Comparison of ENCODE assay signal across 8 cellular contexts in the genomic region with DNA sequence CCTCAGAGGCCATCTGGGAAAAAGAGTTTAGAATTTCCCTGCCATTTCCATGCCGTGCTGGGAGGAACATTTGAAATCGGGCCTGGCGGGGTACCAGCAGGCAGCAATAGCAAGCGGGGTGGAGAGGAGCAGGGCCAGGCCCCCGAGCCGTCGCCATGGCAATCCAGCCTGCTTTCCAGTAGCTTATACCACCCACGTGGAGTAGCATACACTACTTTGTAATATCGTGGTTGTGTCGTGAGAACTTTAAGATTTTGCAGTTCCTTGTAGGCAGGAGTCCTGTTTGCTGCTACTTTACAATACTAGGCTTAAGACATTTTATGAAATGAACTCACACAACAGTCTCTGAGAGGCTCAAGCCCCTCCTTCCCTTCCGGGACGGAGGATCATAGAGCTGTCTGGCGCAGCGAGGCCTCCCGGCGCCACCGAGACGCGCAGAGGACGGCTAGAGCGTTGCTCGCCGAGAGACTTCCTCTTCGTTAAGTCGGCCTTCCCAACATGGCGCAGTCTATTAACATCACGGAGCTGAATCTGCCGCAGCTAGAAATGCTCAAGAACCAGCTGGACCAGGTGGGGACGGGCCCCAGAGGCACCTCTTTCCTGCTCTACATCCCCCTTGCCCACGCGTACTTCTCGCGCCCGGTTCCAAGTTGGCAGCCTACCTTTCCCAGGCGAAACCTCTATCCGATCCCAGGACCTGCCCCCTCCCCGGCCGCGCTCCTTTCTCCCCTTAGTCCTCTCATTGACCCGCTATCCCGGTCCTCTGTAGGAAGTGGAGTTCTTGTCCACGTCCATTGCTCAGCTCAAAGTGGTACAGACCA. TPM values are rescaled to one million over a fixed set of nuclear protein-coding genes. Genes with fewer than 3 reads are reported as not detected.
DNase-seq lines count a peak whose midpoint lies in the region; ATAC-seq, FAIRE-seq and TF ChIP-seq lines count a peak whose summit lies in the region.

A gene (plus strand): TSS at position 473 of the 821 bp plus-strand sequence. CDS start 26 bp downstream, at position 499.

- H3K4me2 ChIP-seq in BLaER1 (peak within 1 kb of the TSS; percentile 96), HepG2 (ENCODE audit: low read depth, low read length) (peak within 1 kb of the TSS; percentile 90)

- TF ChIP-seq RAD21 in HepG2 (CRISPR knock-in tag; IDR thresholded peaks at IDR 0.05): no peak

- intact Hi-C loops in HepG2 (cut with micrococcal nuclease; ENCODE audit: unreplicated experiment): loop anchor here (5.0 kb wide), 1 partner anchor 73 kb away; no protein-coding TSS in a partner anchor

- ATAC-seq in GM19328 (IDR thresholded peaks at IDR 0.05; ENCODE audit: unreplicated experiment) (peak; percentile 81), HG03520 (IDR thresholded peaks at IDR 0.05; ENCODE audit: unreplicated experiment) (peak; percentile 69), HepG2 (peak; percentile 90)

- H3K9ac ChIP-seq in BLaER1: peak within 1 kb of the TSS; percentile 88
- H3K9ac ChIP-seq in HepG2 (ENCODE audit: insufficient read depth, low read depth, low read length): peak within 1 kb of the TSS; percentile 98

- H3K27me3 ChIP-seq in BLaER1 (no peaks in the 10 kb centered on the region), HepG2 (ENCODE audit: control insufficient read depth in 1 of 2, insufficient read depth in 2 of 2, low read length in 2 of 2) (peaks cover 0 to 4% of the 10 kb centered on the region in 2 experiments; a peak in 1 of 5 replicates)

- H3K27ac ChIP-seq in BLaER1 (peak within 1 kb of the TSS; percentile 75), HepG2 (ENCODE audit: extremely low read length, insufficient read depth, low read length) (peak within 1 kb of the TSS; percentile 74)

- H3K36me3 ChIP-seq in BLaER1 (peaks cover 61% of the 10 kb centered on the region), HepG2 (replicated peaks in 1 of 2; ENCODE audit: control insufficient read depth in 1 of 2, insufficient read depth in 2 of 2, low read length in 2 of 2) (peaks cover 10 to 27% of the 10 kb centered on the region in 2 experiments; a peak in 4 of 5 replicates)

- FAIRE-seq in HepG2 (lab: Jason Lieb, UNC): peak; percentile 96

- CTCF ChIA-PET in HepG2 (lab: Yijun Ruan, JAX; ENCODE audit: low intra/inter-chr PET ratio, low total read pairs): no interaction called here

- peak; percentile 84 to 88 for TF ChIP-seq POLR2A in HepG2 (IDR thresholded peaks at IDR 0.05; ENCODE audit: insufficient read depth in 1 of 2, low read depth in 2 of 2, low read length in 2 of 2)

- peak within 1 kb of the TSS; percentile 83 for H3K4me3 ChIP-seq in BLaER1
- H3K4me3 ChIP-seq in HepG2 (replicated peaks in 1 of 3; ENCODE audit: insufficient read depth in 1 of 3, low read depth in 2 of 3, low read length in 3 of 3): peak within 1 kb of the TSS; percentile 90 to 98 (median 96)

- no peak; the same call in 1 of the 2 replicates for TF ChIP-seq CTCF in HepG2 (CRISPR knock-in tag; IDR thresholded peaks at IDR 0.05)

- POLR2A ChIA-PET in HepG2 (lab: Yijun Ruan, JAX): interaction anchor here (0.6 to 1.9 kb wide), 30 partner anchors 8 to 492 kb away, joined by 3 to 53 read pairs (median 4); a partner anchor contains a TSS

- in situ Hi-C loops in HepG2 (cut with HindIII; ENCODE audit: extremely low pct_ligation_motif_present, low pct_unique_long_range_greater_than_20kb): no loop called here

- H4K20me1 ChIP-seq in BLaER1 (0 out of 2 replicates have a peak, but pooled peaks cover 4% of the 10 kb centered on the region), HepG2 (ENCODE audit: insufficient read depth, low read length) (no peaks in the 10 kb centered on the region)

- H3K4me1 ChIP-seq in BLaER1: peaks cover 36% of the 10 kb centered on the region
- H3K4me1 ChIP-seq in HepG2 (ENCODE audit: insufficient read depth, low read length): peaks cover 40% of the 10 kb centered on the region

- H3K9me3 ChIP-seq in BLaER1 (no peaks in the 10 kb centered on the region), HepG2 (ENCODE audit: low read length) (no peaks in the 10 kb centered on the region)

- peak within 1 kb of the TSS; percentile 78 for H2AFZ ChIP-seq in HepG2 (ENCODE audit: low read length)

- peak; percentile 96 for DNase-seq in NCI-H69 (lab: John Stamatoyannopoulos, UW)
- DNase-seq in activated CD4-positive, alpha-beta T cell treated with anti-CD3 and anti-CD28 coated beads, Interleukin-2, amount 50 U/mL, for 24 hours (ENCODE audit: low read depth in 1 of 2, low spot score in 1 of 2): peak; percentile 61 to 85
- DNase-seq in dermis blood vessel endothelial cell: peak; percentile 96
- DNase-seq in HepG2 (ENCODE audit: low spot score): peak; percentile 84
- peak; percentile 84 for DNase-seq in stimulated activated CD4-positive, alpha-beta T cell treated with anti-CD3 and anti-CD28 coated beads, Interleukin-4, amount 100 ng/mL, for 1 hour

- BruUV-seq in HepG2 (replicated peaks; lab: Mats Ljungman, UMichigan): no TSS peak

- 0 out of 4 replicates have a peak, but pooled peaks of 1 of the 2 experiments have one; percentile 7 for TF ChIP-seq EP300 in HepG2 (IDR thresholded peaks at IDR 0.05; ENCODE audit: low read depth in 2 of 2, low read length in 2 of 2)
- no peak for TF ChIP-seq EP300 in HepG2 (CRISPR knock-in tag; IDR thresholded peaks at IDR 0.05; ENCODE audit: borderline replicate concordance)

- peaks cover 28% of the 10 kb centered on the region for H3K79me2 ChIP-seq in HepG2 (ENCODE audit: insufficient read depth, low read length)

- 4% methylated on average over 34 of the region's 42 CpGs for WGBS in HepG2 (ENCODE audit: low lambda C conversion rate)

TF ChIP-seq in HepG2, 621 proteins besides CTCF, POLR2A, EP300 and RAD21 (continues in another document):
- TF ChIP-seq, protein P1, sequence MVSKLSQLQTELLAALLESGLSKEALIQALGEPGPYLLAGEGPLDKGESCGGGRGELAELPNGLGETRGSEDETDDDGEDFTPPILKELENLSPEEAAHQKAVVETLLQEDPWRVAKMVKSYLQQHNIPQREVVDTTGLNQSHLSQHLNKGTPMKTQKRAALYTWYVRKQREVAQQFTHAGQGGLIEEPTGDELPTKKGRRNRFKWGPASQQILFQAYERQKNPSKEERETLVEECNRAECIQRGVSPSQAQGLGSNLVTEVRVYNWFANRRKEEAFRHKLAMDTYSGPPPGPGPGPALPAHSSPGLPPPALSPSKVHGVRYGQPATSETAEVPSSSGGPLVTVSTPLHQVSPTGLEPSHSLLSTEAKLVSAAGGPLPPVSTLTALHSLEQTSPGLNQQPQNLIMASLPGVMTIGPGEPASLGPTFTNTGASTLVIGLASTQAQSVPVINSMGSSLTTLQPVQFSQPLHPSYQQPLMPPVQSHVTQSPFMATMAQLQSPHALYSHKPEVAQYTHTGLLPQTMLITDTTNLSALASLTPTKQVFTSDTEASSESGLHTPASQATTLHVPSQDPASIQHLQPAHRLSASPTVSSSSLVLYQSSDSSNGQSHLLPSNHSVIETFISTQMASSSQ (IDR thresholded peaks at IDR 0.05; ENCODE audit: low read depth): no peak
- TF ChIP-seq, protein P1 (CRISPR knock-in tag; IDR thresholded peaks at IDR 0.05; ENCODE audit: borderline replicate concordance): peak; percentile 22; the same call in 1 of the 2 replicates
- TF ChIP-seq SIN3A (IDR thresholded peaks at IDR 0.05; ENCODE audit: borderline replicate concordance, low read depth, low read length): peak; percentile 80; the same call in 1 of the 2 replicates
- TF ChIP-seq HCFC1 (IDR thresholded peaks at IDR 0.05; ENCODE audit: low read depth, low read length): peak; percentile 57; the same call in 1 of the 2 replicates
- no peak for TF ChIP-seq ZNF670 (CRISPR knock-in tag; IDR thresholded peaks at IDR 0.05; ENCODE audit: borderline replicate concordance)
- TF ChIP-seq SIX1 (CRISPR knock-in tag; IDR thresholded peaks at IDR 0.05; ENCODE audit: borderline replicate concordance): no peak
- peak; percentile 88 for TF ChIP-seq ZNF501 (CRISPR knock-in tag; IDR thresholded peaks at IDR 0.05)
- peak; percentile 73 for TF ChIP-seq TARDBP (CRISPR knock-in tag; IDR thresholded peaks at IDR 0.05)

RNA-seq across cellular contexts. Expression of the gene that starts here (rescaled TPM):
- total RNA-seq in dermis blood vessel endothelial cell (185 and 491 TPM in 2 replicates), HepG2 (2016; rRNA removed; fragmentation: Illumina TruSeq; extraction: Trizol) (462 and 578 TPM in 2 replicates)
- 461 and 472 TPM in 2 replicates for total RNA-seq in HepG2 (2016; cell fraction: cytosol; rRNA removed; fragmentation: Illumina TruSeq; extraction: Trizol; ENCODE audit: low read depth)
- total RNA-seq in HepG2 (2016; cell fraction: insoluble cytoplasmic fraction; rRNA removed; fragmentation: Illumina TruSeq; extraction: Trizol): 478 and 604 TPM in 2 replicates
- total RNA-seq in HepG2 (2016; cell fraction: membrane; rRNA removed; fragmentation: Illumina TruSeq; extraction: Trizol): 502 and 534 TPM in 2 replicates
- total RNA-seq in HepG2 (2016; cell fraction: nucleus; rRNA removed; fragmentation: Illumina TruSeq; extraction: Trizol): 239 and 246 TPM in 2 replicates
- 440 and 449 TPM in 2 replicates for polyA plus RNA-seq in HepG2 (2011; rRNA removed)
- polyA plus RNA-seq in HepG2 (2011; cell fraction: cytosol; rRNA removed): 513 and 623 TPM in 2 replicates
- 505 and 601 TPM in 2 replicates for polyA plus RNA-seq in HepG2 (2011; cell fraction: nucleus; rRNA removed)
- polyA plus RNA-seq in HepG2 (2012): 398 and 423 TPM in 2 replicates
- 472 and 500 TPM in 2 replicates for polyA plus RNA-seq in HepG2 (2016; cell fraction: cytosol; fragmentation: Illumina TruSeq; extraction: Trizol; ENCODE audit: low read depth)
- polyA plus RNA-seq in HepG2 (2016; cell fraction: insoluble cytoplasmic fraction; fragmentation: Illumina TruSeq; extraction: Trizol; ENCODE audit: low read depth): 484 and 533 TPM in 2 replicates
- polyA plus RNA-seq in HepG2 (2016; cell fraction: membrane; fragmentation: Illumina TruSeq; extraction: Trizol; ENCODE audit: low read depth): 441 and 460 TPM in 2 replicates
- 433 and 469 TPM in 2 replicates for polyA plus RNA-seq in HepG2 (2016; cell fraction: nucleus; fragmentation: Illumina TruSeq; extraction: Trizol; ENCODE audit: insufficient read depth, low read depth)
- polyA minus RNA-seq in HepG2 (2011; rRNA and poly(A)+ RNA removed; ENCODE audit: low replicate concordance): 90.5 and 285 TPM in 2 replicates
- polyA minus RNA-seq in HepG2 (2011; cell fraction: cytosol; rRNA and poly(A)+ RNA removed): 52.1 and 57.1 TPM in 2 replicates
- 96.6 and 129 TPM in 2 replicates for polyA minus RNA-seq in HepG2 (2011; cell fraction: nucleus; rRNA and poly(A)+ RNA removed)

Comparison
In these comparisons a context has a peak if more than half of its experiments do, and no peak if none do; other contexts are left out.
1. Peak in every context shown above with its lines: DNase-seq, ATAC-seq, H3K4me3 ChIP-seq and H3K27ac ChIP-seq.